14 cellular contexts compared by ENCODE assay signal in genomic region chrX:418927-419729, GRCh38. TPM values are rescaled to one million over a fixed set of nuclear protein-coding genes. Genes with fewer than 3 reads are reported as not detected.
A peak's percentile ranks its signal among the peaks of the same experiment; 100 is the strongest.
DNase-seq lines count a peak whose midpoint lies in the region; ATAC-seq and TF ChIP-seq lines count a peak whose summit lies in the region.
"Had no signal": no experiment of that assay in that cellular context is flagged by ENCODE, and none has a peak within 500 bp of the region (broad histone marks: within the 10 kb centered on the region; RNA-seq: fewer than 3 reads in every experiment).

No MANE protein-coding gene starts in this region.

- H3K27ac ChIP-seq in HEK293 (ENCODE audit: extremely low read depth, low read depth, low read length) (no peak overlapping the region), lower lobe of right lung (no peak overlapping the region)

- CTCF ChIA-PET in HEK293 (lab: Yijun Ruan, JAX), result no interaction called here

- no peaks in the 10 kb centered on the region for H3K9me3 ChIP-seq in HEK293 (ENCODE audit: control insufficient read depth, insufficient read depth, low read depth, low read length)
- H3K9me3 ChIP-seq in lower lobe of right lung, result no peaks in the 10 kb centered on the region

- H3K27me3 ChIP-seq in lower lobe of right lung (ENCODE audit: low read depth), result no peaks in the 10 kb centered on the region

- H3K4me1 ChIP-seq in HEK293 (ENCODE audit: control insufficient read depth, insufficient read depth, low read length), result no peaks in the 10 kb centered on the region
- H3K4me1 ChIP-seq in lower lobe of right lung, result no peaks in the 10 kb centered on the region

- H3K36me3 ChIP-seq in HEK293 (ENCODE audit: control insufficient read depth in 2 of 2, insufficient read depth in 1 of 2, low read length in 2 of 2) (no peaks in the 10 kb centered on the region), lower lobe of right lung (no peaks in the 10 kb centered on the region)

- intact Hi-C loops in lower lobe of right lung (cut with DNase I), result no loop called here

- H3K4me3 ChIP-seq in HEK293 (ENCODE audit: low read depth, low read length) (no peak overlapping the region), lower lobe of right lung (no peak overlapping the region)

- TF ChIP-seq CTCF in HEK293 (tag by site-specific recombination; IDR thresholded peaks at IDR 0.05) (no peak), lower lobe of right lung (IDR thresholded peaks at IDR 0.05) (no peak)

- ATAC-seq in lower lobe of right lung (no peak), GM21717 (IDR thresholded peaks at IDR 0.05; ENCODE audit: unreplicated experiment) (no peak), GM19328 (IDR thresholded peaks at IDR 0.05; ENCODE audit: unreplicated experiment) (no peak)

- POLR2A ChIA-PET in HEK293 (lab: Yijun Ruan, JAX), result no interaction called here

- DNase-seq in A172 (ENCODE audit: low spot score) (peak; percentile 93), NCI-H69 (lab: John Stamatoyannopoulos, UW) (peak; percentile 41), lower lobe of right lung (peak; percentile 39), retina (no peak)
- DNase-seq: AML-193, DMS79 treated with DMSO at 0.1 percent for 48 hours, GF-D8, H9, NCI-H187 treated with DMSO at 0.1 percent for 48 hours, NCI-H2171 treated with DMSO at 0.1 percent for 48 hours, NCI-H510A treated with DMSO at 0.1 percent for 48 hours had no signal

TF ChIP-seq in HEK293, 187 proteins besides CTCF, POLR2A, EP300 and RAD21:
- TF ChIP-seq IKZF3 (tag by site-specific recombination; IDR thresholded peaks at IDR 0.05), result no peak
- TF ChIP-seq ZIC2 (tag by site-specific recombination; IDR thresholded peaks at IDR 0.05), result peak; percentile 55
- TF ChIP-seq OSR2 (tag by site-specific recombination; IDR thresholded peaks at IDR 0.05), result peak; percentile 48; the same call in 1 of the 2 replicates
- peak; percentile 8; the same call in 1 of the 2 replicates for TF ChIP-seq TRIM28 (IDR thresholded peaks at IDR 0.05; ENCODE audit: borderline replicate concordance, low read length)

RNA-seq across cellular contexts. Expression of gene PPP2R3B, which starts 32.4 kb away (rescaled TPM):
- 28.7 and 30.4 TPM in 2 replicates for total RNA-seq in A172 (2014; rRNA removed; shearing (Covaris generic))
- 11.2 TPM for total RNA-seq in lower lobe of right lung
